ENCODE assay signal across 1 cellular context in the genomic region with DNA sequence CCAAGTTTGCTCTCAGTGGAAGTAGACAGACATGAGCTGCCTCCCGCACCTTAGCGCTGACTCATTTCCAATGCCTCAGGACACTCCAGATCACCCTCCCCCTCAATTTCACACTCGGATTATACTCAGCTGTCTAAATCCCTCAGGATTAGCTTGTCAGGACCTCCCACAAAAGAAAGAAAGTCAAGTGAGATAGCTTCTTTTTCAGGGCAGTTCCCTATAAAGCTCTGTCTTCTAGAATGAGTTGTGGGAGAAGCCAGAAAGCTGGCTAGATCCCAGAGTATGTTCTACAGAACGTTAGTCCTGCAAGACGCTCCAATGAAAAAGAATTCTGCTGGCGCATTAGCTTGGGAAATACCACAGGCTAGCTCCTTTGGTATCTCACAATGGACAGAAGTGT.
TF ChIP-seq lines count a peak whose summit lies in the region.

No MANE protein-coding gene starts in this region.

TF ChIP-seq in A549, 52 proteins besides CTCF, POLR2A, EP300 and RAD21 (continued from another document):
- TF ChIP-seq, protein P1, sequence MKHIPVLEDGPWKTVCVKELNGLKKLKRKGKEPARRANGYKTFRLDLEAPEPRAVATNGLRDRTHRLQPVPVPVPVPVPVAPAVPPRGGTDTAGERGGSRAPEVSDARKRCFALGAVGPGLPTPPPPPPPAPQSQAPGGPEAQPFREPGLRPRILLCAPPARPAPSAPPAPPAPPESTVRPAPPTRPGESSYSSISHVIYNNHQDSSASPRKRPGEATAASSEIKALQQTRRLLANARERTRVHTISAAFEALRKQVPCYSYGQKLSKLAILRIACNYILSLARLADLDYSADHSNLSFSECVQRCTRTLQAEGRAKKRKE (CRISPR knock-in tag; IDR thresholded peaks at IDR 0.05; ENCODE audit: low read depth): no peak
